16 cellular contexts compared by ENCODE assay signal in genomic region chr5:127254729-127255284, GRCh38. TPM values are rescaled to one million over a fixed set of nuclear protein-coding genes. Genes with fewer than 3 reads are reported as not detected.
DNase-seq lines count a peak whose midpoint lies in the region; ATAC-seq and TF ChIP-seq lines count a peak whose summit lies in the region.
"Had no signal": no experiment of that assay in that cellular context is flagged by ENCODE, and none has a peak within 500 bp of the region (broad histone marks: within the 10 kb centered on the region; RNA-seq: fewer than 3 reads in every experiment).

No MANE protein-coding gene starts in this region.

- H3K27me3 ChIP-seq in HCT116 (ENCODE audit: insufficient read depth, low read length) (no peaks in the 10 kb centered on the region), H9 (ENCODE audit: insufficient read depth, low read length) (no peaks in the 10 kb centered on the region)

- H3K4me2 ChIP-seq in HCT116 (ENCODE audit: low read length) (peak overlapping the region; percentile 25; the same call in 1 of the 2 replicates), H9 (ENCODE audit: insufficient read depth, insufficient read length, low read length) (no peak overlapping the region)

- H3T11ph ChIP-seq in H9 (ENCODE audit: low read length) = no peak overlapping the region

- H3K4me3 ChIP-seq in HCT116 (replicated peaks in 1 of 2; ENCODE audit: low read depth in 1 of 2, low read length in 2 of 2) (no peak overlapping the region), epithelial cell of proximal tubule (ENCODE audit: low read depth, low read length) (no peak overlapping the region), retinal pigment epithelial cell (ENCODE audit: low read length) (no peak overlapping the region)
- H3K4me3 ChIP-seq: prostate gland had no signal

- H4K20me1 ChIP-seq in HCT116 (ENCODE audit: insufficient read depth) (no peaks in the 10 kb centered on the region), H9 (ENCODE audit: control insufficient read depth, insufficient read depth, insufficient read length) (no peaks in the 10 kb centered on the region)

- no peak overlapping the region for H2BK12ac ChIP-seq in H9 (ENCODE audit: insufficient read length, low read depth, low read length)

- no peak overlapping the region for H4K8ac ChIP-seq in H9 (replicated peaks; ENCODE audit: insufficient read length, low read depth, low read length)

- H2AFZ ChIP-seq in HCT116 (ENCODE audit: low read depth, low read length, poor library complexity, severe bottlenecking) (no peak overlapping the region), H9 (ENCODE audit: low read length) (no peak overlapping the region)

- no peaks in the 10 kb centered on the region for H3K27me3 Mint-ChIP-seq in H9 (ENCODE audit: low read depth)
- H3K27me3 Mint-ChIP-seq: activated CD8-positive, alpha-beta memory T cell treated with anti-CD3 and anti-CD28 coated beads, Interleukin-2, amount 10 ng/mL, durations not matched to agents 7 days and 5 days; effector memory CD8-positive, alpha-beta T cell had no signal

- DNase-seq in HCT116 (ENCODE audit: low read depth, low spot score) (peak; percentile 22), RWPE1 (ENCODE audit: low spot score) (peak; percentile 16), epithelial cell of proximal tubule (ENCODE audit: low read depth) (peak; percentile 1), retinal pigment epithelial cell (ENCODE audit: low read depth) (peak; percentile 39), H9 (no peak), GM13976 (ENCODE audit: low spot score) (no peak), HEK293T (ENCODE audit: extremely low spot score) (no peak)
- DNase-seq: activated CD8-positive, alpha-beta memory T cell treated with anti-CD3 and anti-CD28 coated beads, Interleukin-2, amount 10 ng/mL, durations not matched to agents 7 days and 5 days; CD4-positive, CD25-positive, alpha-beta regulatory T cell; effector memory CD8-positive, alpha-beta T cell; NCI-H146; NCI-H524; OCI-M1; stimulated activated CD4-positive, alpha-beta T cell treated with anti-CD3 and anti-CD28 coated beads, Interleukin-15, amount 100 ng/mL, for 24 hours; SW 1271 had no signal

- no peak overlapping the region for H2BK120ac ChIP-seq in H9 (ENCODE audit: low read depth, low read length, poor library complexity, severe bottlenecking)

- no peak overlapping the region for H2BK20ac ChIP-seq in H9 (ENCODE audit: low read depth, low read length, poor library complexity, severe bottlenecking)

- peaks cover 26 to 29% of the 10 kb centered on the region in 2 experiments for H3K9me3 Mint-ChIP-seq in H9

- no peak overlapping the region for H2BK5ac ChIP-seq in H9 (ENCODE audit: insufficient read length, low read length)

- H4K5ac ChIP-seq in H9 (ENCODE audit: insufficient read length, low read depth, low read length) = no peak overlapping the region

- H3K79me2 ChIP-seq in HCT116 (ENCODE audit: insufficient read depth, low read length) = no peaks in the 10 kb centered on the region
- H3K79me2 ChIP-seq in H9 (ENCODE audit: insufficient read depth, low read length) = no peaks in the 10 kb centered on the region

- H3K4me1 ChIP-seq in HCT116 (ENCODE audit: control insufficient read depth in 1 of 2, insufficient read depth in 2 of 2, low read length in 2 of 2) (peaks cover 0 to 12% of the 10 kb centered on the region in 2 experiments; a peak in 1 of 4 replicates), H9 (ENCODE audit: insufficient read depth, low read length) (no peaks in the 10 kb centered on the region)
- H3K4me1 ChIP-seq: prostate gland had no signal

- H3K4me1 Mint-ChIP-seq in H9 = peaks cover 22 to 27% of the 10 kb centered on the region in 2 experiments
- H3K4me1 Mint-ChIP-seq: activated CD8-positive, alpha-beta memory T cell treated with anti-CD3 and anti-CD28 coated beads, Interleukin-2, amount 10 ng/mL, durations not matched to agents 7 days and 5 days; CD4-positive, CD25-positive, alpha-beta regulatory T cell had no signal

- H3K14ac ChIP-seq in H9 (ENCODE audit: insufficient read depth, low read length) = no peak overlapping the region

- TF ChIP-seq CTCF in HCT116 (IDR thresholded peaks at IDR 0.05 in 2 of 3, conservative IDR thresholded peaks at IDR 0.05 in 1 of 3; ENCODE audit: borderline replicate concordance in 1 of 3, insufficient read depth in 1 of 3, low read depth in 2 of 3, low read length in 2 of 3) (no peak), RWPE1 (conservative IDR thresholded peaks at IDR 0.05; ENCODE audit: low read depth) (no peak), epithelial cell of proximal tubule (conservative IDR thresholded peaks at IDR 0.05; ENCODE audit: low read depth, low read length) (no peak), retinal pigment epithelial cell (conservative IDR thresholded peaks at IDR 0.05; ENCODE audit: low read depth, low read length) (no peak), H9 (conservative IDR thresholded peaks at IDR 0.05) (no peak), GM13976 (IDR thresholded peaks at IDR 0.05; ENCODE audit: borderline replicate concordance, control extremely low read depth, extremely low read depth, insufficient read depth, missing control alignments) (no peak)

- no peak overlapping the region for H3K27ac ChIP-seq in HCT116 (ENCODE audit: low read depth, low read length)
- H3K27ac ChIP-seq in RWPE1 = no peak overlapping the region
- H3K27ac ChIP-seq in H9 (ENCODE audit: insufficient read length, low read depth, low read length) = no peak overlapping the region
- H3K27ac ChIP-seq: prostate gland had no signal

- H3K4me3 Mint-ChIP-seq in H9 = no peak overlapping the region; a peak in 1 of 5 replicates
- H3K4me3 Mint-ChIP-seq: activated CD8-positive, alpha-beta memory T cell treated with anti-CD3 and anti-CD28 coated beads, Interleukin-2, amount 10 ng/mL, durations not matched to agents 7 days and 5 days; CD4-positive, CD25-positive, alpha-beta regulatory T cell; effector memory CD8-positive, alpha-beta T cell had no signal

- H3K23me2 ChIP-seq in H9 (ENCODE audit: insufficient read length, low read depth, low read length, poor library complexity, severe bottlenecking) = no peaks in the 10 kb centered on the region

- peaks cover 0 to 5% of the 10 kb centered on the region in 2 experiments; a peak in 2 of 4 replicates for H3K9me3 ChIP-seq in HCT116 (ENCODE audit: control insufficient read depth in 1 of 2, insufficient read depth in 1 of 2, low read depth in 1 of 2, low read length in 2 of 2)
- peaks cover 8% of the 10 kb centered on the region for H3K9me3 ChIP-seq in H9 (ENCODE audit: control insufficient read depth, low read depth, low read length)
- H3K9me3 ChIP-seq: prostate gland had no signal

- no peak for TF ChIP-seq POLR2A in HCT116 (IDR thresholded peaks at IDR 0.05; ENCODE audit: borderline replicate concordance, extremely low read depth, insufficient read depth, insufficient read length)

- no peak overlapping the region for H3K56ac ChIP-seq in H9 (ENCODE audit: insufficient read length, low read depth, low read length)

- H3K9me2 ChIP-seq in HCT116 (ENCODE audit: insufficient read depth) = no peaks in the 10 kb centered on the region

- no peak overlapping the region for H3K18ac ChIP-seq in H9 (ENCODE audit: insufficient read length, low read depth, low read length)

- RAD21 ChIA-PET in HCT116 (lab: Charles Lee; ENCODE audit: low non-redundant PET in 1 of 2, low total read pairs in 2 of 2, uncharacterized antibody in 2 of 2, unreplicated experiment in 2 of 2) = no interaction called here

- CTCF ChIA-PET in HCT116 (lab: Charles Lee) = no interaction called here
- CTCF ChIA-PET in RWPE1 (lab: Yijun Ruan, JAX) = no interaction called here
- CTCF ChIA-PET in HEK293T (lab: Yijun Ruan, JAX) = no interaction called here

- intact Hi-C loops in HCT116 (cut with micrococcal nuclease) = no loop called here

- in situ Hi-C loops in GM13976 (cut with MboI; ENCODE audit: low sequenced_read_pairs, unreplicated experiment) = no loop called here

- no peak overlapping the region for H2AK5ac ChIP-seq in H9 (ENCODE audit: insufficient read length, low read length)

- no peak overlapping the region for H3K9ac ChIP-seq in HCT116 (ENCODE audit: low read length)
- no peak overlapping the region for H3K9ac ChIP-seq in H9 (ENCODE audit: extremely low read depth, insufficient read length, low read length)

- no TSS peak for BruUV-seq in HCT116 (replicated peaks; lab: Mats Ljungman, UMichigan)

- TF ChIP-seq RAD21 in HCT116 (IDR thresholded peaks at IDR 0.05; ENCODE audit: low read depth) = no peak

- H4K91ac ChIP-seq in H9 (ENCODE audit: insufficient read length, low read depth, low read length) = no peak overlapping the region

- ATAC-seq in HCT116 = peak; percentile 68; the same call in 1 of the 2 replicates
- ATAC-seq: activated CD8-positive, alpha-beta memory T cell treated with anti-CD3 and anti-CD28 coated beads, Interleukin-2, amount 10 ng/mL, durations not matched to agents 7 days and 5 days; effector memory CD8-positive, alpha-beta T cell had no signal

- no peak overlapping the region for H3K23ac ChIP-seq in H9 (ENCODE audit: insufficient read length, low read depth, low read length)

- H3K4ac ChIP-seq in H9 (ENCODE audit: low read depth, low read length) = no peak overlapping the region

- no peak overlapping the region for H2BK15ac ChIP-seq in H9 (ENCODE audit: low read depth, low read length)

- no CpG with 5 or more reads among the region's 3 CpGs for WGBS in H9 (ENCODE audit: extremely low coverage, insufficient read length, low lambda C conversion rate)

- H3K36me3 ChIP-seq in HCT116 (ENCODE audit: control insufficient read depth in 1 of 2, insufficient read depth in 2 of 2, low read length in 2 of 2) = no peaks in the 10 kb centered on the region
- H3K36me3 ChIP-seq: prostate gland had no signal

- H3K79me1 ChIP-seq in H9 (ENCODE audit: insufficient read depth, low read depth, low read length, poor library complexity, severe bottlenecking) = no peaks in the 10 kb centered on the region

- POLR2A ChIA-PET in HCT116 (lab: Charles Lee) = no interaction called here
- POLR2A ChIA-PET in RWPE1 (lab: Yijun Ruan, JAX; ENCODE audit: low non-redundant PET) = no interaction called here
- POLR2A ChIA-PET in HEK293T (lab: Yijun Ruan, JAX) = no interaction called here

- H3K27ac Mint-ChIP-seq in H9 = no peak overlapping the region
- H3K27ac Mint-ChIP-seq: activated CD8-positive, alpha-beta memory T cell treated with anti-CD3 and anti-CD28 coated beads, Interleukin-2, amount 10 ng/mL, durations not matched to agents 7 days and 5 days; CD4-positive, CD25-positive, alpha-beta regulatory T cell; effector memory CD8-positive, alpha-beta T cell had no signal

- H3K36me3 Mint-ChIP-seq in H9 (ENCODE audit: insufficient read depth in 1 of 3, low read depth in 3 of 3) = peaks cover 19 to 28% (median 20%) of the 10 kb centered on the region in 3 experiments
- H3K36me3 Mint-ChIP-seq: activated CD8-positive, alpha-beta memory T cell treated with anti-CD3 and anti-CD28 coated beads, Interleukin-2, amount 10 ng/mL, durations not matched to agents 7 days and 5 days; CD4-positive, CD25-positive, alpha-beta regulatory T cell had no signal

TF ChIP-seq in HEK293T, 16 proteins besides CTCF, POLR2A, EP300 and RAD21:
- TF ChIP-seq TARDBP (IDR thresholded peaks at IDR 0.05) (no peak), FOXM1 (IDR thresholded peaks at IDR 0.05; ENCODE audit: borderline replicate concordance) (no peak)

RNA-seq across cellular contexts. Expression of gene MEGF10, which starts 35.8 kb away (rescaled TPM):
- total RNA-seq in HCT116 (2021; ENCODE audit: unreplicated experiment) (0.02 TPM), epithelial cell of proximal tubule (0.29 and 0.52 TPM in 2 replicates), H9 (2021) (36.5 and 38.5 TPM in 2 replicates)
- polyA plus RNA-seq in HCT116 (2012) = not detected in 2 replicates
- total RNA-seq: activated CD8-positive, alpha-beta memory T cell treated with anti-CD3 and anti-CD28 coated beads, Interleukin-2, amount 10 ng/mL, durations not matched to agents 7 days and 5 days; CD4-positive, CD25-positive, alpha-beta regulatory T cell had no signal

Comparison
In these comparisons a context has a peak if more than half of its experiments do, and no peak if none do; other contexts are left out.
1. DNase-seq: peak in HCT116 (single experiment), RWPE1 (single experiment), epithelial cell of proximal tubule (single experiment) and retinal pigment epithelial cell (single experiment); none in H9 (single experiment), GM13976 (single experiment) and HEK293T (single experiment).
2. RNA of gene MEGF10, which starts 35.8 kb away (total RNA-seq): 36.5 to 38.5 TPM in H9; 0.29 to 0.52 TPM in epithelial cell of proximal tubule and 0.02 TPM in HCT116 (single experiment); every median in the first group is over 10 times any median in the second.